Comparison of ENCODE assay signal across 15 cellular contexts in the genomic region with DNA sequence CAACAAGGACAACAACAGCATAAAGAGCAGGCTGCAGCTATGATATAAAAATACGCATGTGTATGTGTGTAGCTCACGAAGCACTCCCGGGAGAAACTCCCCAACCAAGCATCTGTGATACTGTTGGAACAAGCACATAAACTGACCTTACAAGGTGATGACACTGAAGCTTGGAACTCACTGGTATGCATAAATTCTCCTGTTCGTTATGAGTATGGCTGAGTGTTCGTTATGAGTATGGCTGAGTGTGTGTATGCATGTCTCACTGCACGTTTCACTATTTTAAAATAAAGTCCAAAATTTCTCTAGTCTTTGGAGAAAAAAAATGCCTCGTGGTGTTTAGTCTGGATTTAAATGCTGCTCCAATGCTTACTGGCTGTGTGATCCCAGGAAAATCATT.
DNase-seq lines count a peak whose midpoint lies in the region; TF ChIP-seq lines count a peak whose summit lies in the region.
"Had no signal": no experiment of that assay in that cellular context is flagged by ENCODE, and none has a peak within 500 bp of the region (broad histone marks: within the 10 kb centered on the region; RNA-seq: fewer than 3 reads in every experiment).

No MANE protein-coding gene starts in this region.

- no peaks in the 10 kb centered on the region for H3F3A ChIP-seq in smooth muscle cell (ENCODE audit: low read depth)

- peaks cover 9% of the 10 kb centered on the region for H4K20me1 ChIP-seq in smooth muscle cell (ENCODE audit: low read depth)

- H3K4me1 Mint-ChIP-seq in Calu3 (ENCODE audit: low read depth, unreplicated experiment) = peaks cover 8% of the 10 kb centered on the region

- WGBS in smooth muscle cell (ENCODE audit: low lambda C conversion rate) = 52% methylated on average over 7 of the region's 7 CpGs
- 42 to 52% (median 49%) methylated on average over 7 of the region's 7 CpGs for WGBS in ovary, 3 donors

- CTCF ChIA-PET in Calu3 (lab: Charles Lee) = no interaction called here

- TF ChIP-seq CTCF in HFF-Myc (IDR thresholded peaks at IDR 0.05; ENCODE audit: low read depth, low read length, missing control alignments) = no peak
- no peak for TF ChIP-seq CTCF in fibroblast of pulmonary artery (IDR thresholded peaks at IDR 0.05; ENCODE audit: low read length, missing control alignments)
- TF ChIP-seq CTCF in smooth muscle cell (IDR thresholded peaks at IDR 0.05; ENCODE audit: borderline replicate concordance, insufficient read depth, poor library complexity, severe bottlenecking) = no peak
- no peak for TF ChIP-seq CTCF in Calu3 (IDR thresholded peaks at IDR 0.05; ENCODE audit: unreplicated experiment)
- TF ChIP-seq CTCF in ovary (IDR thresholded peaks at IDR 0.05) = no peak

- H3K4me3 Mint-ChIP-seq in Calu3 (ENCODE audit: low read depth, unreplicated experiment) = no peak overlapping the region
- H3K4me3 Mint-ChIP-seq: activated T-cell treated with anti-CD3 and anti-CD28 coated beads, Interleukin-2, amount 50 U/mL, for 72 hours; natural killer cell treated with Interleukin-12 subunit alpha and Interleukin-12 subunit beta and Interleukin-15 and Interleukin-18, amount 100 ng/mL, for 72 hours had no signal

- H3K9me3 Mint-ChIP-seq in Calu3 (ENCODE audit: low read depth, unreplicated experiment) = no peaks in the 10 kb centered on the region
- H3K9me3 Mint-ChIP-seq: activated T-cell treated with anti-CD3 and anti-CD28 coated beads, Interleukin-2, amount 50 U/mL, for 72 hours; natural killer cell treated with Interleukin-12 subunit alpha and Interleukin-12 subunit beta and Interleukin-15 and Interleukin-18, amount 100 ng/mL, for 72 hours had no signal

- H3K36me3 ChIP-seq in smooth muscle cell (ENCODE audit: low read depth) (no peaks in the 10 kb centered on the region), ovary (no peaks in the 10 kb centered on the region)

- peak overlapping the region; percentile 31 for H3K4me2 ChIP-seq in smooth muscle cell
- H3K4me2 ChIP-seq: hepatocyte had no signal

- no peaks in the 10 kb centered on the region for H3K79me2 ChIP-seq in smooth muscle cell (ENCODE audit: low read depth)
- H3K79me2 ChIP-seq: hepatocyte had no signal

- no peak for TF ChIP-seq POLR2A in ovary (IDR thresholded peaks at IDR 0.05)

- H3K27me3 Mint-ChIP-seq in Calu3 (ENCODE audit: unreplicated experiment) = peaks cover 21% of the 10 kb centered on the region

- H3K9me3 ChIP-seq in smooth muscle cell (replicated peaks; ENCODE audit: low read depth) (no peaks in the 10 kb centered on the region), ovary (no peaks in the 10 kb centered on the region)

- H3K27me3 ChIP-seq in smooth muscle cell (ENCODE audit: low read depth) (no peaks in the 10 kb centered on the region), ovary (no peaks in the 10 kb centered on the region)
- H3K27me3 ChIP-seq: hepatocyte had no signal

- H3K4me1 ChIP-seq in smooth muscle cell (ENCODE audit: low read depth) (peaks cover 17% of the 10 kb centered on the region), ovary (ENCODE audit: insufficient read depth) (peaks cover 3% of the 10 kb centered on the region)

- DNase-seq in HFF-Myc (ENCODE audit: extremely low read depth, low read depth) (peak; percentile 30), amniotic epithelial cell (ENCODE audit: low read depth) (peak; percentile 80), fibroblast of pulmonary artery (ENCODE audit: low read depth) (peak; percentile 73), smooth muscle cell (lab: John Stamatoyannopoulos, UW; ENCODE audit: unreplicated experiment) (no peak), superior temporal gyrus (ENCODE audit: extremely low spot score) (no peak), Calu3 (no peak), ovary (no peak)
- DNase-seq: activated T-cell treated with anti-CD3 and anti-CD28 coated beads, Interleukin-2, amount 50 U/mL, for 72 hours; anterior cingulate cortex; effector memory CD4-positive, alpha-beta T cell; left ventricle myocardium superior; NCI-H226; substantia nigra had no signal

- no TSS peak for BruUV-seq in Calu3 (replicated peaks; lab: Mats Ljungman, UMichigan)

- no peak for TF ChIP-seq EP300 in ovary (IDR thresholded peaks at IDR 0.05)

- intact Hi-C loops in Calu3 (cut with micrococcal nuclease; ENCODE audit: unreplicated experiment) (no loop called here), ovary (cut with DNase I) (no loop called here)

- no peaks in the 10 kb centered on the region for H3K36me3 Mint-ChIP-seq in Calu3 (ENCODE audit: insufficient read depth, unreplicated experiment)
- H3K36me3 Mint-ChIP-seq: natural killer cell treated with Interleukin-12 subunit alpha and Interleukin-12 subunit beta and Interleukin-15 and Interleukin-18, amount 100 ng/mL, for 72 hours had no signal

- peak overlapping the region; percentile 27 for H3K9ac ChIP-seq in smooth muscle cell (ENCODE audit: low read depth)

- peak overlapping the region; percentile 54 for H3K27ac ChIP-seq in smooth muscle cell (ENCODE audit: low read depth)
- H3K27ac ChIP-seq in ovary = no peak overlapping the region
- H3K27ac ChIP-seq: hepatocyte had no signal

- H3K4me3 ChIP-seq in HFF-Myc (replicated peaks; ENCODE audit: low read depth, low read length) (no peak overlapping the region), fibroblast of pulmonary artery (replicated peaks; ENCODE audit: low read depth, low read length) (no peak overlapping the region), smooth muscle cell (no peak overlapping the region), ovary (no peak overlapping the region)
- H3K4me3 ChIP-seq: hepatocyte had no signal

- no peak overlapping the region for H3K27ac Mint-ChIP-seq in Calu3 (ENCODE audit: unreplicated experiment)
- H3K27ac Mint-ChIP-seq: activated T-cell treated with anti-CD3 and anti-CD28 coated beads, Interleukin-2, amount 50 U/mL, for 72 hours; natural killer cell treated with Interleukin-12 subunit alpha and Interleukin-12 subunit beta and Interleukin-15 and Interleukin-18, amount 100 ng/mL, for 72 hours had no signal

- H2AFZ ChIP-seq in smooth muscle cell (ENCODE audit: low read depth) = no peak overlapping the region
- H2AFZ ChIP-seq: hepatocyte had no signal

Comparison
In these comparisons a context has a peak if more than half of its experiments do, and no peak if none do; other contexts are left out.
1. DNase-seq: peak in HFF-Myc (single experiment), amniotic epithelial cell (single experiment) and fibroblast of pulmonary artery (single experiment); none in smooth muscle cell (single experiment), superior temporal gyrus (single experiment), Calu3 (single experiment) and ovary (0 of 5).